Comparison of ENCODE assay signal across 8 cellular contexts in the genomic region with DNA sequence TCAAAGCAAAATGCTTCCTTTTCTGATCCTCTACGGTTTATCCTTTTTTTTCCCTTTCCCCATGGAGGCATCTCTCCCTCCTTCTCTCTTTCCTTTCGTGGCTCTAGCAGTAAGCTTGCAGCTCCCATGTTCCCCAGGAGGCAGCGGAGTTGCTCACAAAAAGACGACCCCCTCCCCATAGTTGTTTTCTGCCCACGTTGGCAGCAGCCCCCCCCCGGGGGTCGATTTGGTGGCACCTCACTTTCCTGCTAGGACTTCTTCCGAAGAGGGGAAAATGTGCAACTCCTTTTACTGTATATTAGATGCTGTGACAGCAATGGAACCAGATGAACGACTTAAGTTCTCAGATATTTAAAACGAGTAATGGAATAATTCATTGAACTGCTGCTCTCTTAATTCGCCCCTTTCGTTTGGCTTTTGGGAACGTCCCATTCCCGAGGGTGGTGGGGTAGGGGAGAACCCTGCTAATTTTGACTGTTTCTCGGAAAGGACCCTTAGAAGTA. TPM values are rescaled to one million over a fixed set of nuclear protein-coding genes. Genes with fewer than 3 reads are reported as not detected.
DNase-seq lines count a peak whose midpoint lies in the region; ATAC-seq lines count a peak whose summit lies in the region.

No MANE protein-coding gene starts in this region.

- H3K4me1 Mint-ChIP-seq in activated naive CD8-positive, alpha-beta T cell treated with anti-CD3 and anti-CD28 coated beads, Interleukin-2, amount 10 ng/mL, durations not matched to agents 7 days and 5 days: peaks cover 25% of the 10 kb centered on the region

- peak overlapping the region; percentile 95 for H3K27ac Mint-ChIP-seq in activated naive CD8-positive, alpha-beta T cell treated with anti-CD3 and anti-CD28 coated beads, Interleukin-2, amount 10 ng/mL, durations not matched to agents 7 days and 5 days

- ATAC-seq in GM21423 (IDR thresholded peaks at IDR 0.05; ENCODE audit: unreplicated experiment): peak; percentile 1
- no peak for ATAC-seq in activated naive CD8-positive, alpha-beta T cell treated with anti-CD3 and anti-CD28 coated beads, Interleukin-2, amount 10 ng/mL, durations not matched to agents 7 days and 5 days (ENCODE audit: low read depth)
- ATAC-seq in left ventricle myocardium superior: peak; percentile 5

- intact Hi-C loops in left ventricle myocardium superior (cut with micrococcal nuclease): no loop called here

- peaks cover 8% of the 10 kb centered on the region for H3K27me3 Mint-ChIP-seq in activated naive CD8-positive, alpha-beta T cell treated with anti-CD3 and anti-CD28 coated beads, Interleukin-2, amount 10 ng/mL, durations not matched to agents 7 days and 5 days

- no peaks in the 10 kb centered on the region for H3K9me3 Mint-ChIP-seq in activated naive CD8-positive, alpha-beta T cell treated with anti-CD3 and anti-CD28 coated beads, Interleukin-2, amount 10 ng/mL, durations not matched to agents 7 days and 5 days

- peaks cover 12% of the 10 kb centered on the region for H3K36me3 Mint-ChIP-seq in activated naive CD8-positive, alpha-beta T cell treated with anti-CD3 and anti-CD28 coated beads, Interleukin-2, amount 10 ng/mL, durations not matched to agents 7 days and 5 days

- POLR2A ChIA-PET in activated naive CD8-positive, alpha-beta T cell treated with anti-CD3 and anti-CD28 coated beads, Interleukin-2, amount 10 ng/mL, durations not matched to agents 7 days and 5 days (lab: Charles Lee): no interaction called here

- H3K4me3 Mint-ChIP-seq in activated naive CD8-positive, alpha-beta T cell treated with anti-CD3 and anti-CD28 coated beads, Interleukin-2, amount 10 ng/mL, durations not matched to agents 7 days and 5 days: peak overlapping the region; percentile 98

- DNase-seq in COLO829 (ENCODE audit: low spot score) (peak; percentile 31), NAMALWA (ENCODE audit: low spot score) (peak; percentile 52), left ventricle myocardium superior (no peak), putamen (ENCODE audit: low spot score) (peak; percentile 22), NCI-H774 (lab: John Stamatoyannopoulos, UW) (no peak), GM19240 (ENCODE audit: insufficient read length, low spot score) (no peak)
- peak; percentile 37 for DNase-seq in activated naive CD8-positive, alpha-beta T cell treated with anti-CD3 and anti-CD28 coated beads, Interleukin-2, amount 10 ng/mL, durations not matched to agents 7 days and 5 days

RNA-seq across cellular contexts. Expression of a gene that starts 0.8 kb away (rescaled TPM):
- 100 to 1,000 TPM; 131 to 135 TPM for total RNA-seq in activated naive CD8-positive, alpha-beta T cell treated with anti-CD3 and anti-CD28 coated beads, Interleukin-2, amount 10 ng/mL, durations not matched to agents 7 days and 5 days
- 371 TPM for total RNA-seq in left ventricle myocardium superior

Comparison
In these comparisons a context has a peak if more than half of its experiments do, and no peak if none do; other contexts are left out.
1. DNase-seq: peak in COLO829 (single experiment), NAMALWA (single experiment), activated naive CD8-positive, alpha-beta T cell treated with anti-CD3 and anti-CD28 coated beads, Interleukin-2, amount 10 ng/mL, durations not matched to agents 7 days and 5 days (single experiment) and putamen (single experiment); none in left ventricle myocardium superior (single experiment), NCI-H774 (single experiment) and GM19240 (single experiment).